14 cellular contexts compared by ENCODE assay signal in the genomic region with DNA sequence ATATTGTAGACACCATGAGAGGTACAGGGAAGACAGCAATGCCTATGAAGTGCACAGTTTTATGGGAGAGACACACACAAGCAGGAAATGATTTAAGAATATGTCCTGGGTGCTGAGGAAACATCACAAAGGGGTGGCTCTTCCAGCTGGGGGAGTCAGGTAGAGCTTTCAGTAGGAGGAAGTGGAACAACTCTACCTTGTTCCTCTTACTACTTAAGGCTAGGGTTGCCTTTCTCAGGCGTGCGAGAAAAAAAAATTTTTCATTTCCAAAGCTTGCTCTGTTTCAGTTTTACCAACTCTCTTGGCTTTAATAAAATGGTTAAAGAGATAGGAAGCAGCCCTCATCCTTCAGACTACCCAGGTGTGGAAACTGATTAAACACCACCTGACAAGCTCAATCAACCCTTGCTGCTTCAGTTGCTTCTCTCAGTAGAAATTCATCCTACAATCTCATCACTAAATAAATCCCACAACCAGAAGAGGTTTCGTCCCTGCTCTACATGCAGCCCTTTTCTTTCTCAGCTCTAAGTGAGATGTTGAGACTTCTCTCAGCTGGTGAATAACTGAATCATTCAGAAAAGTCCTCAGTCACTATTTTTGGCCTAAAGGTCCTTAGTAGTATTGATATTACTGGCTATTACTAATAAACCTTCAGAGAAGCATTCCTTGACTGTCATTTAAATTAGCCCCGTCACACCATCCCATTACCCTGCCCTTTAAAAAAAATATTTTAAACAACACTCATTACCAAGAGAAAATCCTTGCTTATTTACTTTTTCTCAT. TPM values are rescaled to one million over a fixed set of nuclear protein-coding genes. Genes with fewer than 3 reads are reported as not detected.
DNase-seq lines count a peak whose midpoint lies in the region; ATAC-seq and TF ChIP-seq lines count a peak whose summit lies in the region.
"Had no signal": no experiment of that assay in that cellular context is flagged by ENCODE, and none has a peak within 500 bp of the region (broad histone marks: within the 10 kb centered on the region; RNA-seq: fewer than 3 reads in every experiment).

No MANE protein-coding gene starts in this region.

- CTCF ChIA-PET in MCF 10A (lab: Yijun Ruan, JAX) = interaction anchor here (0.8 to 2.1 kb wide), 4 partner anchors 15 to 177 kb away, joined by 3 to 7 read pairs (median 4); no protein-coding TSS in a partner anchor

- no peaks in the 10 kb centered on the region for H3K4me1 Mint-ChIP-seq in MCF 10A (ENCODE audit: insufficient read depth, unreplicated experiment)

- TF ChIP-seq CTCF in MCF 10A (IDR thresholded peaks at IDR 0.05; ENCODE audit: unreplicated experiment) = no peak

- no peak overlapping the region for H3K27ac Mint-ChIP-seq in MCF 10A (ENCODE audit: low read depth, unreplicated experiment)
- H3K27ac Mint-ChIP-seq: activated CD8-positive, alpha-beta T cell treated with anti-CD3 and anti-CD28 coated beads, Interleukin-2, amount 10 ng/mL, durations not matched to agents 7 days and 5 days; nephron progenitor cell had no signal

- no peaks in the 10 kb centered on the region for H3K9me3 Mint-ChIP-seq in MCF 10A (ENCODE audit: unreplicated experiment)
- H3K9me3 Mint-ChIP-seq: nephron progenitor cell had no signal

- peak; percentile 41 for ATAC-seq in GM18508 (IDR thresholded peaks at IDR 0.05; ENCODE audit: insufficient read depth, unreplicated experiment)
- peak; percentile 57 for ATAC-seq in GM21447 (IDR thresholded peaks at IDR 0.05; ENCODE audit: unreplicated experiment)
- peak; percentile 35 for ATAC-seq in HG03064 (IDR thresholded peaks at IDR 0.05; ENCODE audit: low read depth, unreplicated experiment)
- ATAC-seq: activated CD8-positive, alpha-beta T cell treated with anti-CD3 and anti-CD28 coated beads, Interleukin-2, amount 10 ng/mL, durations not matched to agents 7 days and 5 days had no signal

- H3K27me3 Mint-ChIP-seq in MCF 10A (ENCODE audit: insufficient read depth, unreplicated experiment) = no peaks in the 10 kb centered on the region

- DNase-seq in germinal center (ENCODE audit: low spot score) = peak; percentile 61
- DNase-seq in NCI-H2081 treated with DMSO at 0.1 percent for 48 hours (lab: John Stamatoyannopoulos, UW) = no peak
- DNase-seq in activated T-cell treated with anti-CD3 and anti-CD28 coated beads, Interleukin-2, amount 50 U/mL, for 48 hours = no peak
- no peak for DNase-seq in iPS-NIHi7 (ENCODE audit: extremely low spot score)
- DNase-seq in MCF 10A (ENCODE audit: unreplicated experiment) = no peak
- DNase-seq: activated CD8-positive, alpha-beta T cell treated with anti-CD3 and anti-CD28 coated beads, Interleukin-2, amount 10 ng/mL, durations not matched to agents 7 days and 5 days; activated naive CD4-positive, alpha-beta T cell treated with anti-CD3 and anti-CD28 coated beads, Interleukin-2, amount 50 U/mL, for 16 hours; NCI-H2171; nephron progenitor cell; OCI-M1; sigmoid colon had no signal

- intact Hi-C loops in MCF 10A (cut with micrococcal nuclease) = no loop called here

- no TSS peak for BruUV-seq in MCF 10A (replicated peaks; lab: Mats Ljungman, UMichigan)

- H3K4me3 Mint-ChIP-seq in MCF 10A (ENCODE audit: unreplicated experiment) = no peak overlapping the region
- H3K4me3 Mint-ChIP-seq: activated CD8-positive, alpha-beta T cell treated with anti-CD3 and anti-CD28 coated beads, Interleukin-2, amount 10 ng/mL, durations not matched to agents 7 days and 5 days; nephron progenitor cell had no signal

- POLR2A ChIA-PET in MCF 10A (lab: Yijun Ruan, JAX) = no interaction called here

- H3K36me3 Mint-ChIP-seq in MCF 10A (ENCODE audit: insufficient read depth, unreplicated experiment) = no peaks in the 10 kb centered on the region

RNA-seq across cellular contexts. Expression of gene ABTB2, which starts 5.9 kb away (rescaled TPM):
- 2.9 and 3.1 TPM in 2 replicates for total RNA-seq in MCF 10A (2022)
